15 cellular contexts compared by ENCODE assay signal in the genomic region with DNA sequence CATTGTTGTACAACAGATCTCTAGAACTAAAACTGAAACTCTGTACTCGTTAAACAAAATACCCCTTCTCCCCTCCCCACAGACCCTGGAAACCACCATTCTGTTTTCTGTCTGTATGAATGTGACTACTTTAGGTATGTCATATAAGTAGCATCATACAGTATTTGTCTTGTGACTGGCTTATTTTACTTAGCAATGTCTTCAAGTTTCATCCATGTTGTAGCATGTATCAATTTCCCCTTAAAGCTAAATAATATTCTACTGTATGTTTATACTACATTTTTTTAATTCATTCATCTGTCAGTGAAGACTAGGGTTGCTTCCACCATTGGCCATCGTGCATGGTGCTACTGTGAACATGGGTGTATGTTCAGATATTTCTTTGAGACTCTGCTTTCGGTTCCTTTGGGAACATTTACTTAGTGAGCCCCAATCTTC.
DNase-seq lines count a peak whose midpoint lies in the region; ATAC-seq and TF ChIP-seq lines count a peak whose summit lies in the region.
"Had no signal": no experiment of that assay in that cellular context is flagged by ENCODE, and none has a peak within 500 bp of the region (broad histone marks: within the 10 kb centered on the region; RNA-seq: fewer than 3 reads in every experiment).

No MANE protein-coding gene starts in this region.

- no peak overlapping the region for H2AFZ ChIP-seq in trophoblast cell (ENCODE audit: insufficient read depth, low read length, poor library complexity)

- H3K79me1 ChIP-seq in trophoblast cell (ENCODE audit: low read length), result peaks cover 19% of the 10 kb centered on the region

- no peaks in the 10 kb centered on the region for H3K9me3 ChIP-seq in trophoblast cell (ENCODE audit: insufficient read depth, low read depth, low read length)

- H3K4me2 ChIP-seq in trophoblast cell (ENCODE audit: low read length), result no peak overlapping the region

- H4K12ac ChIP-seq in trophoblast cell (ENCODE audit: low read depth, low read length), result no peak overlapping the region

- H3K14ac ChIP-seq in trophoblast cell (ENCODE audit: low read length), result no peak overlapping the region

- no peak overlapping the region for H3K4ac ChIP-seq in trophoblast cell (ENCODE audit: low read depth, low read length)

- H3K4me3 ChIP-seq in trophoblast cell (ENCODE audit: low read depth, low read length), result no peak overlapping the region

- H3K4me1 ChIP-seq in trophoblast cell (ENCODE audit: control insufficient read depth in 1 of 2, insufficient read depth in 2 of 2, low read length in 2 of 2), result peaks cover 18 to 20% of the 10 kb centered on the region in 2 experiments

- no peaks in the 10 kb centered on the region for H3K27me3 ChIP-seq in trophoblast cell (ENCODE audit: insufficient read depth, low read length)
- H3K27me3 ChIP-seq: brain microvascular endothelial cell had no signal

- peaks cover 10% of the 10 kb centered on the region for H3K4me1 Mint-ChIP-seq in activated T-cell treated with anti-CD3 and anti-CD28 coated beads, Interleukin-2, amount 50 U/mL, for 72 hours (ENCODE audit: low read depth)
- H3K4me1 Mint-ChIP-seq in activated T-cell treated with anti-CD3 and anti-CD28 coated beads, Interleukin-2, amount 50 U/mL, for 24 hours (ENCODE audit: low read depth), result peaks cover 9% of the 10 kb centered on the region
- H3K4me1 Mint-ChIP-seq in chondrocyte (ENCODE audit: low read depth), result peaks cover 11% of the 10 kb centered on the region

- H3K36me3 ChIP-seq in trophoblast cell (ENCODE audit: control insufficient read depth in 1 of 2, insufficient read depth in 2 of 2, low read length in 2 of 2), result no peaks in the 10 kb centered on the region
- H3K36me3 ChIP-seq: brain microvascular endothelial cell had no signal

- H3K4me3 Mint-ChIP-seq in activated T-cell treated with anti-CD3 and anti-CD28 coated beads, Interleukin-2, amount 50 U/mL, for 72 hours, result no peak overlapping the region
- H3K4me3 Mint-ChIP-seq in activated T-cell treated with anti-CD3 and anti-CD28 coated beads, Interleukin-2, amount 50 U/mL, for 24 hours, result no peak overlapping the region
- no peak overlapping the region for H3K4me3 Mint-ChIP-seq in chondrocyte (ENCODE audit: unreplicated experiment)
- H3K4me3 Mint-ChIP-seq: neural crest cell, T-cell had no signal

- no peak overlapping the region for H4K91ac ChIP-seq in trophoblast cell (ENCODE audit: low read depth, low read length)

- DNase-seq in activated T-cell treated with anti-CD3 and anti-CD28 coated beads, Interleukin-2, amount 50 U/mL, for 72 hours, result peak; percentile 4 to 11
- DNase-seq in activated T-cell treated with anti-CD3 and anti-CD28 coated beads, Interleukin-2, amount 50 U/mL, for 24 hours, result no peak
- no peak for DNase-seq in trophoblast cell
- no peak for DNase-seq in chondrocyte (ENCODE audit: low spot score)
- no peak for DNase-seq in stimulated activated CD8-positive, alpha-beta memory T cell treated with anti-CD3 and anti-CD28 coated beads, Interleukin-4, amount 100 ng/mL, for 48 hours
- no peak for DNase-seq in islet precursor cell
- DNase-seq: ACHN; brain microvascular endothelial cell; NCI-H526 treated with DMSO at 0.1 percent for 48 hours; stimulated activated CD4-positive, alpha-beta T cell treated with anti-CD3 and anti-CD28 coated beads, Interleukin-12 subunit alpha, Interleukin-12 subunit beta, amount 100 ng/mL, for 4 hours; stimulated activated naive CD4-positive, alpha-beta T cell treated with Interleukin-2 at 50 U/mL for 16 hours; T-cell had no signal

- H3K9me3 Mint-ChIP-seq in activated T-cell treated with anti-CD3 and anti-CD28 coated beads, Interleukin-2, amount 50 U/mL, for 72 hours, result no peaks in the 10 kb centered on the region
- H3K9me3 Mint-ChIP-seq in activated T-cell treated with anti-CD3 and anti-CD28 coated beads, Interleukin-2, amount 50 U/mL, for 24 hours, result no peaks in the 10 kb centered on the region
- no peaks in the 10 kb centered on the region for H3K9me3 Mint-ChIP-seq in chondrocyte (ENCODE audit: low read depth)
- H3K9me3 Mint-ChIP-seq: neural crest cell, T-cell had no signal

- H2BK12ac ChIP-seq in trophoblast cell (ENCODE audit: low read length), result no peak overlapping the region

- no peak overlapping the region for H3K23ac ChIP-seq in trophoblast cell (ENCODE audit: low read length)

- peaks cover 2% of the 10 kb centered on the region for H3K79me2 ChIP-seq in trophoblast cell (ENCODE audit: control insufficient read depth, insufficient read depth, low read length, poor library complexity)

- ATAC-seq in activated T-cell treated with anti-CD3 and anti-CD28 coated beads, Interleukin-2, amount 50 U/mL, for 72 hours (replicated peaks in 1 of 2), result peak; percentile 99
- peak; percentile 94 for ATAC-seq in GM21576 (IDR thresholded peaks at IDR 0.05; ENCODE audit: unreplicated experiment)
- ATAC-seq in HG03108 (IDR thresholded peaks at IDR 0.05; ENCODE audit: unreplicated experiment), result peak; percentile 88
- ATAC-seq: T-cell had no signal

- H3K27ac Mint-ChIP-seq in activated T-cell treated with anti-CD3 and anti-CD28 coated beads, Interleukin-2, amount 50 U/mL, for 72 hours, result peak overlapping the region; percentile 44
- H3K27ac Mint-ChIP-seq in activated T-cell treated with anti-CD3 and anti-CD28 coated beads, Interleukin-2, amount 50 U/mL, for 24 hours, result no peak overlapping the region
- no peak overlapping the region for H3K27ac Mint-ChIP-seq in chondrocyte (ENCODE audit: unreplicated experiment)
- H3K27ac Mint-ChIP-seq: T-cell had no signal

- H3K36me3 Mint-ChIP-seq in activated T-cell treated with anti-CD3 and anti-CD28 coated beads, Interleukin-2, amount 50 U/mL, for 72 hours (ENCODE audit: insufficient read depth in 2 of 2), result peaks cover 0 to 7% of the 10 kb centered on the region in 2 donors
- peaks cover 29% of the 10 kb centered on the region for H3K36me3 Mint-ChIP-seq in activated T-cell treated with anti-CD3 and anti-CD28 coated beads, Interleukin-2, amount 50 U/mL, for 24 hours (ENCODE audit: low read depth)
- no peaks in the 10 kb centered on the region for H3K36me3 Mint-ChIP-seq in chondrocyte (ENCODE audit: low read depth)

- no CpG with 5 or more reads among the region's 3 CpGs for WGBS in trophoblast cell (ENCODE audit: extremely low coverage, insufficient coverage, insufficient read length)

- H2BK5ac ChIP-seq in trophoblast cell (ENCODE audit: low read depth, low read length, poor library complexity), result peak overlapping the region; percentile 51

- H2BK120ac ChIP-seq in trophoblast cell (ENCODE audit: insufficient read depth, low read length, poor library complexity), result no peak overlapping the region

- H3K18ac ChIP-seq in trophoblast cell (ENCODE audit: low read length), result no peak overlapping the region

- no peak overlapping the region for H2AK5ac ChIP-seq in trophoblast cell (ENCODE audit: low read length)

- H3K27me3 Mint-ChIP-seq in activated T-cell treated with anti-CD3 and anti-CD28 coated beads, Interleukin-2, amount 50 U/mL, for 72 hours (ENCODE audit: low read depth), result no peaks in the 10 kb centered on the region
- H3K27me3 Mint-ChIP-seq in activated T-cell treated with anti-CD3 and anti-CD28 coated beads, Interleukin-2, amount 50 U/mL, for 24 hours, result no peaks in the 10 kb centered on the region
- no peaks in the 10 kb centered on the region for H3K27me3 Mint-ChIP-seq in chondrocyte (ENCODE audit: low read depth)
- H3K27me3 Mint-ChIP-seq: T-cell had no signal

- no peak overlapping the region for H3K9ac ChIP-seq in trophoblast cell (ENCODE audit: low read length)

- TF ChIP-seq CTCF in chondrocyte (IDR thresholded peaks at IDR 0.05), result no peak

- no peak overlapping the region for H4K8ac ChIP-seq in trophoblast cell (ENCODE audit: low read depth, low read length)

- peak overlapping the region; percentile 90 for H3K27ac ChIP-seq in trophoblast cell (ENCODE audit: low read depth, low read length)
- H3K27ac ChIP-seq: brain microvascular endothelial cell had no signal

Comparison
In these comparisons a context has a peak if more than half of its experiments do, and no peak if none do; other contexts are left out.
1. DNase-seq: peak in activated T-cell treated with anti-CD3 and anti-CD28 coated beads, Interleukin-2, amount 50 U/mL, for 72 hours (2 of 2); none in activated T-cell treated with anti-CD3 and anti-CD28 coated beads, Interleukin-2, amount 50 U/mL, for 24 hours (single experiment), trophoblast cell (0 of 2), chondrocyte (single experiment), stimulated activated CD8-positive, alpha-beta memory T cell treated with anti-CD3 and anti-CD28 coated beads, Interleukin-4, amount 100 ng/mL, for 48 hours (single experiment) and islet precursor cell (single experiment).
2. Peak in every context shown above with its lines, with median percentiles within 50 percentile points of each other: ATAC-seq.